14 cellular contexts compared by ENCODE assay signal in genomic region chr12:110370732-110371141, GRCh38. TPM values are rescaled to one million over a fixed set of nuclear protein-coding genes. Genes with fewer than 3 reads are reported as not detected.
A peak's percentile ranks its signal among the peaks of the same experiment; 100 is the strongest.
DNase-seq lines count a peak whose midpoint lies in the region; ATAC-seq and TF ChIP-seq lines count a peak whose summit lies in the region.
"Had no signal": no experiment of that assay in that cellular context is flagged by ENCODE, and none has a peak within 500 bp of the region (broad histone marks: within the 10 kb centered on the region; RNA-seq: fewer than 3 reads in every experiment).

No MANE protein-coding gene starts in this region.

- intact Hi-C loops in tibial artery (cut with DNase I; ENCODE audit: low total_unique reads): no loop called here

- H3K9me3 ChIP-seq in esophagus (ENCODE audit: control insufficient read depth in 2 of 2, insufficient read depth in 1 of 2, low read depth in 1 of 2, low read length in 1 of 2): no peaks in the 10 kb centered on the region
- no peaks in the 10 kb centered on the region for H3K9me3 ChIP-seq in tibial artery
- H3K9me3 ChIP-seq: heart left ventricle had no signal

- H3K27ac ChIP-seq in esophagus (ENCODE audit: low read depth in 2 of 2, low read length in 1 of 2): peak overlapping the region; percentile 90 to 99
- peak overlapping the region; percentile 71 to 76 for H3K27ac ChIP-seq in tibial artery

- TF ChIP-seq CTCF in tibial artery (IDR thresholded peaks at IDR 0.05): no peak

- no peak for ATAC-seq in HG02571 (IDR thresholded peaks at IDR 0.05; ENCODE audit: unreplicated experiment)
- ATAC-seq: heart left ventricle had no signal

- DNase-seq in NCI-H345 (lab: John Stamatoyannopoulos, UW): peak; percentile 25
- no peak for DNase-seq in NCI-H345 treated with DMSO at 0.1 percent for 48 hours (lab: John Stamatoyannopoulos, UW; ENCODE audit: unreplicated experiment)
- DNase-seq in NCI-H2171 (lab: John Stamatoyannopoulos, UW): peak; percentile 57
- no peak for DNase-seq in tibial artery
- DNase-seq in activated T-cell treated with anti-CD3 and anti-CD28 coated beads for 4 hours: no peak
- DNase-seq in activated CD4-positive, alpha-beta T cell treated with anti-CD3 and anti-CD28 coated beads, Interleukin-2, amount 50 U/mL, for 48 hours: no peak
- DNase-seq: activated gamma-delta T cell, heart left ventricle, KBM-7, nucleus accumbens, small intestine had no signal

- H3K27me3 ChIP-seq in esophagus (ENCODE audit: control insufficient read depth in 1 of 2, insufficient read depth in 2 of 2, low read length in 2 of 2) (no peaks in the 10 kb centered on the region), tibial artery (no peaks in the 10 kb centered on the region)
- H3K27me3 ChIP-seq: heart left ventricle had no signal

- peaks cover 9 to 13% of the 10 kb centered on the region in 2 donors for H3K36me3 ChIP-seq in esophagus (ENCODE audit: control insufficient read depth in 2 of 2, insufficient read depth in 2 of 2, low read length in 1 of 2)
- H3K36me3 ChIP-seq in tibial artery: peaks cover under 1 to 38% (median 34%) of the 10 kb centered on the region in 3 donors

- H3K4me1 ChIP-seq in esophagus (ENCODE audit: control insufficient read depth in 2 of 2, insufficient read depth in 2 of 2, low read length in 1 of 2) (peaks cover 17 to 28% of the 10 kb centered on the region in 2 donors), tibial artery (peaks cover 4 to 78% (median 57%) of the 10 kb centered on the region in 4 donors)

- 42 to 52% methylated on average over 13 of the region's 13 CpGs for WGBS in esophagus, 2 donors

- peak overlapping the region in 1 of 2 donors; percentile 20 for H3K4me3 ChIP-seq in esophagus (ENCODE audit: low read depth in 1 of 2, low read length in 2 of 2)
- no peak overlapping the region for H3K4me3 ChIP-seq in tibial artery
- H3K4me3 ChIP-seq: heart left ventricle, lung had no signal

RNA-seq across cellular contexts. Expression of gene ANAPC7, which starts 32.8 kb away (rescaled TPM):
- polyA plus RNA-seq in esophagus: 10 to 100 TPM; 49.6 to 75.8 TPM

Comparison
In these comparisons a context has a peak if more than half of its experiments do, and no peak if none do; other contexts are left out.
1. DNase-seq: peak in NCI-H345 (single experiment) and NCI-H2171 (single experiment); none in NCI-H345 treated with DMSO at 0.1 percent for 48 hours (single experiment), tibial artery (0 of 2), activated T-cell treated with anti-CD3 and anti-CD28 coated beads for 4 hours (single experiment) and activated CD4-positive, alpha-beta T cell treated with anti-CD3 and anti-CD28 coated beads, Interleukin-2, amount 50 U/mL, for 48 hours (0 of 2).